Comparison of ENCODE assay signal across 21 cellular contexts in the genomic region with DNA sequence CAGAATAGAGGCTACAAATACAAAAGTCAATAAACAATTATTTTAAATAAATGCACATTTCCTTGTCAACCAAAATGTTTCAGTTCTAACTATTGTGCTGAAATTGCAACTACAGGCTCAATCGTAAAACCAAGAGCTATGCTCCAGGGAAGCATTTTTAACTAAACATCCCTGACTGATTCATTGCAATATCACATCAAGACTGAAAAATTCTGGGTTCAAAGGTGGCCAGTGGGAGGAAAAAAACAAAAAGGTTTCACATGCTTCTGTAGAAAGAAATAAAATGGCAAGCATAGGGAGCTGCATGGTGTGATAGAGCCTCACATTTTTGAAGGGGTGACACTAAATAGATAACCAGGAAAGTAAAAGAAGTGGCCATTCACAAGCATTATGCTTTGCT.
"Had no signal": no experiment of that assay in that cellular context is flagged by ENCODE, and none has a peak within 500 bp of the region (broad histone marks: within the 10 kb centered on the region; RNA-seq: fewer than 3 reads in every experiment).

No MANE protein-coding gene starts in this region.

- H3K27me3 Mint-ChIP-seq: activated naive CD4-positive, alpha-beta T cell treated with anti-CD3 and anti-CD28 coated beads, Interleukin-2, amount 10 ng/mL, durations not matched to agents 7 days and 5 days; dendritic cell treated with granulocyte-macrophage colony-stimulating factor and Interleukin-4, amounts not matched to agents 40 ng/mL and 50 ng/mL, for 4 days; T-cell had no signal

- H3K27me3 ChIP-seq: transverse colon, vagina had no signal

- H3K9me3 Mint-ChIP-seq: activated naive CD4-positive, alpha-beta T cell treated with anti-CD3 and anti-CD28 coated beads, Interleukin-2, amount 10 ng/mL, durations not matched to agents 7 days and 5 days had no signal

- H3K9me3 ChIP-seq: prostate gland, transverse colon, vagina had no signal

- DNase-seq: activated CD4-positive, alpha-beta T cell treated with anti-CD3 and anti-CD28 coated beads for 1 hour; activated CD4-positive, alpha-beta T cell treated with anti-CD3 and anti-CD28 coated beads, Interleukin-2, amount 50 U/mL, for 4 hours; activated naive CD4-positive, alpha-beta T cell treated with anti-CD3 and anti-CD28 coated beads, Interleukin-2, amount 10 ng/mL, durations not matched to agents 7 days and 5 days; activated T-cell treated with anti-CD3 and anti-CD28 coated beads, Interleukin-2, amount 50 U/mL, for 1 hour; effector memory CD4-positive, alpha-beta T cell; foreskin melanocyte; head of caudate nucleus; nucleus accumbens; right cardiac atrium; small intestine; stimulated activated CD4-positive, alpha-beta T cell treated with anti-CD3 and anti-CD28 coated beads, Interleukin-4, amount 100 ng/mL, for 4 hours; stimulated activated CD8-positive, alpha-beta memory T cell treated with anti-CD3 and anti-CD28 coated beads, Interleukin-4, amount 100 ng/mL, for 48 hours; stimulated activated naive CD8-positive, alpha-beta T cell treated with anti-CD3 and anti-CD28 coated beads, Interleukin-15, Interleukin-2, amounts not matched to agents 100 U/mL and 50 U/mL, for 24 hours; T-cell; T-helper 9 cell; transverse colon had no signal

- H3K27ac Mint-ChIP-seq: activated naive CD4-positive, alpha-beta T cell treated with anti-CD3 and anti-CD28 coated beads, Interleukin-2, amount 10 ng/mL, durations not matched to agents 7 days and 5 days; dendritic cell treated with granulocyte-macrophage colony-stimulating factor and Interleukin-4, amounts not matched to agents 40 ng/mL and 50 ng/mL, for 4 days; T-cell had no signal

- H3K4me1 ChIP-seq: prostate gland, transverse colon, vagina had no signal

- ATAC-seq: right cardiac atrium; stimulated activated naive CD8-positive, alpha-beta T cell treated with anti-CD3 and anti-CD28 coated beads, Interleukin-15, Interleukin-2, amounts not matched to agents 100 U/mL and 50 U/mL, for 24 hours; T-cell had no signal

- H3K36me3 Mint-ChIP-seq: activated naive CD4-positive, alpha-beta T cell treated with anti-CD3 and anti-CD28 coated beads, Interleukin-2, amount 10 ng/mL, durations not matched to agents 7 days and 5 days; T-cell had no signal

- H3K4me1 Mint-ChIP-seq: activated naive CD4-positive, alpha-beta T cell treated with anti-CD3 and anti-CD28 coated beads, Interleukin-2, amount 10 ng/mL, durations not matched to agents 7 days and 5 days; T-cell had no signal

- H3K36me3 ChIP-seq: prostate gland, transverse colon, vagina had no signal

- H3K4me3 ChIP-seq: lung, prostate gland, transverse colon, vagina had no signal

- H3K27ac ChIP-seq: prostate gland, transverse colon, vagina, VCaP had no signal

- H3K4me3 Mint-ChIP-seq: activated naive CD4-positive, alpha-beta T cell treated with anti-CD3 and anti-CD28 coated beads, Interleukin-2, amount 10 ng/mL, durations not matched to agents 7 days and 5 days; dendritic cell treated with granulocyte-macrophage colony-stimulating factor and Interleukin-4, amounts not matched to agents 40 ng/mL and 50 ng/mL, for 4 days; T-cell had no signal
